In the genomic region with DNA sequence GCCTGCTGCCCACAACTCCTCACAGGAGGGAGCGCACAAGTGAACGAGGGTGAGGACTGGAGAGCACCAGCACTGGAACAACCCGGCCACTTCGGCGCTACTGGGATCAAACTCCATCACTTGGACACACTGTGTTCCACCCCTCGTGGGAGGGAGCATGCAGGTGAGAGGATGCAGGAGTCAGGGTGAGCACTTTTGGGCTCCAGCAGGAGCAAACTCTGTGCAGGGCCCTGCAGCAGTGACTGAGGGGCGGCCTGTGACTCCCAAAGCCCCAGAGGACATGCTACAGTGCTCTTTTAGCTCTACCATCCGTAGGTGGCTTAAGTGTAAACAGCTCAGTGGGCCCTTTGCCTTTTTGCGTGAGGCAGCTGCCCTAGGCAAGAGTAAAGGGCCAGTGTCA, we compare ENCODE assay signal across 33 cellular contexts.
"Had no signal": no experiment of that assay in that cellular context is flagged by ENCODE, and none has a peak within 500 bp of the region (broad histone marks: within the 10 kb centered on the region; RNA-seq: fewer than 3 reads in every experiment).

No MANE protein-coding gene starts in this region.

- H3K27me3 ChIP-seq: brain microvascular endothelial cell, dorsolateral prefrontal cortex had no signal

- H3K9me3 Mint-ChIP-seq: activated B cell treated with CpG ODN at 0.5 μM for 24 hours; activated CD8-positive, alpha-beta T cell treated with anti-CD3 and anti-CD28 coated beads for 36 hours; activated T-cell treated with anti-CD3 and anti-CD28 coated beads, Interleukin-2, amount 50 U/mL, for 4 hours; activated T-helper 17 cell treated with anti-CD3 and anti-CD28 coated beads, Interleukin-2, amount 50 U/mL, for 72 hours; central memory CD8-positive, alpha-beta T cell; dendritic cell treated with granulocyte-macrophage colony-stimulating factor and Interleukin-4, amounts not matched to agents 40 ng/mL and 50 ng/mL, for 4 days; endodermal cell; T-helper 2 cell treated with Interferon-gamma antibody and Interleukin-4, amounts not matched to agents 5 μg/mL and 100 μg/mL, for 36 hours had no signal

- H3K4me3 Mint-ChIP-seq: activated B cell treated with CpG ODN at 0.5 μM for 24 hours; activated CD8-positive, alpha-beta T cell treated with anti-CD3 and anti-CD28 coated beads for 36 hours; activated naive CD8-positive, alpha-beta T cell; activated T-cell treated with anti-CD3 and anti-CD28 coated beads, Interleukin-2, amount 50 U/mL, for 4 hours; activated T-helper 17 cell treated with anti-CD3 and anti-CD28 coated beads, Interleukin-2, amount 50 U/mL, for 72 hours; central memory CD8-positive, alpha-beta T cell; dendritic cell treated with granulocyte-macrophage colony-stimulating factor and Interleukin-4, amounts not matched to agents 40 ng/mL and 50 ng/mL, for 4 days; endodermal cell; T-helper 17 cell; T-helper 2 cell treated with Interferon-gamma antibody and Interleukin-4, amounts not matched to agents 5 μg/mL and 100 μg/mL, for 36 hours had no signal

- FAIRE-seq: astrocyte, bronchial epithelial cell, frontal cortex had no signal

- ATAC-seq: activated CD4-positive, CD25-positive, alpha-beta regulatory T cell treated with anti-CD3 and anti-CD28 coated beads, Interleukin-2, amount 50 U/mL, for 24 hours; activated CD8-positive, alpha-beta T cell treated with anti-CD3 and anti-CD28 coated beads for 36 hours; activated T-cell treated with anti-CD3 and anti-CD28 coated beads, Interleukin-2, amount 50 U/mL, for 4 hours; activated T-helper 17 cell treated with anti-CD3 and anti-CD28 coated beads, Interleukin-2, amount 50 U/mL, for 72 hours; esophagus mucosa; T-helper 17 cell had no signal

- H3K27ac Mint-ChIP-seq: activated B cell treated with CpG ODN at 0.5 μM for 24 hours; activated CD8-positive, alpha-beta T cell treated with anti-CD3 and anti-CD28 coated beads for 36 hours; activated naive CD8-positive, alpha-beta T cell; activated T-helper 17 cell treated with anti-CD3 and anti-CD28 coated beads, Interleukin-2, amount 50 U/mL, for 72 hours; dendritic cell treated with granulocyte-macrophage colony-stimulating factor and Interleukin-4, amounts not matched to agents 40 ng/mL and 50 ng/mL, for 4 days; endodermal cell; T-helper 17 cell; T-helper 2 cell treated with Interferon-gamma antibody and Interleukin-4, amounts not matched to agents 5 μg/mL and 100 μg/mL, for 36 hours had no signal

- H3K36me3 Mint-ChIP-seq: activated naive CD8-positive, alpha-beta T cell had no signal

- DNase-seq: activated B cell treated with CpG ODN at 0.5 μM for 24 hours; activated CD4-positive, alpha-beta T cell treated with anti-CD3 and anti-CD28 coated beads for 48 hours; activated CD4-positive, alpha-beta T cell treated with anti-CD3 and anti-CD28 coated beads, Interleukin-2, amount 50 U/mL, for 1 hour; activated CD4-positive, alpha-beta T cell treated with anti-CD3 and anti-CD28 coated beads, Interleukin-2, amount 50 U/mL, for 48 hours; activated CD8-positive, alpha-beta memory T cell treated with anti-CD3 and anti-CD28 coated beads for 24 hours; activated CD8-positive, alpha-beta T cell treated with anti-CD3 and anti-CD28 coated beads for 36 hours; activated effector memory CD4-positive, alpha-beta T cell treated with Interleukin-2 at 50 U/mL for 16 hours; activated gamma-delta T cell treated with Interleukin-2 at 50 U/mL for 16 hours; activated naive CD4-positive, alpha-beta T cell treated with anti-CD3 and anti-CD28 coated beads, Interleukin-2, amount 50 U/mL, for 16 hours; activated naive CD4-positive, alpha-beta T cell treated with Interleukin-2 at 50 U/mL for 16 hours; activated T-cell treated with anti-CD3 and anti-CD28 coated beads, Interleukin-2, amount 50 U/mL, for 4 hours; amniotic stem cell; anterior cingulate cortex; brain microvascular endothelial cell; dorsolateral prefrontal cortex; effector memory CD4-positive, alpha-beta T cell; endodermal cell; foreskin fibroblast; head of caudate nucleus; T-helper 17 cell; T1000; WERI-Rb-1 had no signal

- H3K27ac ChIP-seq: brain microvascular endothelial cell, coronary artery, dorsolateral prefrontal cortex, WERI-Rb-1 had no signal

- H3K4me3 ChIP-seq: coronary artery, dorsolateral prefrontal cortex had no signal

- H3K27me3 Mint-ChIP-seq: activated B cell treated with CpG ODN at 0.5 μM for 24 hours; activated CD8-positive, alpha-beta T cell treated with anti-CD3 and anti-CD28 coated beads for 36 hours; activated naive CD8-positive, alpha-beta T cell had no signal

- H3K36me3 ChIP-seq: brain microvascular endothelial cell, WERI-Rb-1 had no signal
